In genomic region chr10:35161906-35162305, GRCh38 we compare ENCODE assay signal across 8 cellular contexts.
"Had no signal": no experiment of that assay in that cellular context is flagged by ENCODE, and none has a peak within 500 bp of the region (broad histone marks: within the 10 kb centered on the region; RNA-seq: fewer than 3 reads in every experiment).

No MANE protein-coding gene starts in this region.

- H3K4me1 Mint-ChIP-seq: IgD-negative memory B cell had no signal

- DNase-seq: IMR-90, KBM-7, KG1 had no signal

- H3K27ac Mint-ChIP-seq: IgD-negative memory B cell had no signal

- H3K4me3 ChIP-seq: K562 had no signal

- H3K9ac ChIP-seq: KMS-11 had no signal

- H3K4me3 Mint-ChIP-seq: IgD-negative memory B cell had no signal

- FAIRE-seq: HepG2, K562 had no signal

- ATAC-seq: HepG2, K562 had no signal

- H3K4me2 ChIP-seq: KMS-11 had no signal

- H3K27ac ChIP-seq: HL-60, KMS-11 had no signal

- H3K27me3 Mint-ChIP-seq: IgD-negative memory B cell had no signal
